In the genomic region with DNA sequence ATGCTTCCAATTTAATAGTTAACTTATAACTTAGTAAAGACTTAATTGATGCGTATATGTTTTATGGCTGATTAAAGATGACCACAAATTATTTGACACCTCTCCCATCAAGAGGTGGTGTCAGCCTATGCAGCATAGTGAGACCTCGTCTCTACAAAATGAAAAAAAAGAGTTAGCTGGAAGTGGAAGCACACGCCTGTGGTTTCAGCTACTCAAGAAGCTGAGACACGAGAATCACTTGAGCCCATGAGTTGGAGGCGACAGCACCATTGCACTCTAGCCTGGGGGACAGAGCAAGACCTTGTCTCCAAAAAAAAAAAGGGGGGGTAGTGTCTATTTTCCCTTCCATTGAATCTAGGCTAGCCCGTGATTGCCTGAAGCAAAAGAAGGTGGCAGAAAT, we compare ENCODE assay signal across 37 cellular contexts.
"Had no signal": no experiment of that assay in that cellular context is flagged by ENCODE, and none has a peak within 500 bp of the region (broad histone marks: within the 10 kb centered on the region; RNA-seq: fewer than 3 reads in every experiment).

No MANE protein-coding gene starts in this region.

- H3K27ac Mint-ChIP-seq: activated naive CD4-positive, alpha-beta T cell treated with anti-CD3 and anti-CD28 coated beads for 36 hours; activated naive CD4-positive, alpha-beta T cell treated with anti-CD3 and anti-CD28 coated beads, Interleukin-2, amount 10 ng/mL, durations not matched to agents 7 days and 5 days; activated naive CD4-positive, alpha-beta T cell treated with anti-CD3 and anti-CD28 coated beads, Interleukin-2, amount 50 U/mL, for 24 hours; activated naive CD4-positive, alpha-beta T cell treated with anti-CD3 and anti-CD28 coated beads, Interleukin-2, amount 50 U/mL, for 72 hours; activated naive CD8-positive, alpha-beta T cell; activated naive CD8-positive, alpha-beta T cell treated with anti-CD3 and anti-CD28 coated beads for 36 hours; activated naive CD8-positive, alpha-beta T cell treated with anti-CD3 and anti-CD28 coated beads, Interleukin-2, amount 10 ng/mL, durations not matched to agents 7 days and 5 days; activated naive CD8-positive, alpha-beta T cell treated with anti-CD3 and anti-CD28 coated beads, Interleukin-2, amount 50 U/mL, for 24 hours; activated T-cell treated with anti-CD3 and anti-CD28 coated beads, Interleukin-2, amount 50 U/mL, for 72 hours; activated T-helper 1 cell treated with anti-CD3 and anti-CD28 coated beads, Interleukin-12 subunit alpha, Interleukin-12 subunit beta, Interleukin-2, Interleukin-4 antibody, amounts not matched to agents 30 ng/mL and 10 ng/mL and 1 ng/mL, durations not matched to agents 14 hours and 24 hours and 36 hours; activated T-helper 2 cell treated with anti-CD3 and anti-CD28 coated beads, Interferon-gamma antibody, Interleukin-2, Interleukin-4, amounts not matched to agents 10 μg/mL and 5 μg/mL and 100 μg/mL, durations not matched to agents 14 hours and 24 hours and 36 hours; brain had no signal

- H3K4me1 Mint-ChIP-seq: activated naive CD4-positive, alpha-beta T cell treated with anti-CD3 and anti-CD28 coated beads, Interleukin-2, amount 50 U/mL, for 24 hours; activated naive CD8-positive, alpha-beta T cell treated with anti-CD3 and anti-CD28 coated beads, Interleukin-2, amount 10 ng/mL, durations not matched to agents 7 days and 5 days; activated naive CD8-positive, alpha-beta T cell treated with anti-CD3 and anti-CD28 coated beads, Interleukin-2, amount 50 U/mL, for 24 hours; brain; central memory CD8-positive, alpha-beta T cell had no signal

- H3K4me3 Mint-ChIP-seq: activated naive CD4-positive, alpha-beta T cell treated with anti-CD3 and anti-CD28 coated beads for 36 hours; activated naive CD4-positive, alpha-beta T cell treated with anti-CD3 and anti-CD28 coated beads, Interleukin-2, amount 10 ng/mL, durations not matched to agents 7 days and 5 days; activated naive CD4-positive, alpha-beta T cell treated with anti-CD3 and anti-CD28 coated beads, Interleukin-2, amount 50 U/mL, for 24 hours; activated naive CD8-positive, alpha-beta T cell; activated naive CD8-positive, alpha-beta T cell treated with anti-CD3 and anti-CD28 coated beads for 36 hours; activated naive CD8-positive, alpha-beta T cell treated with anti-CD3 and anti-CD28 coated beads, Interleukin-2, amount 10 ng/mL, durations not matched to agents 7 days and 5 days; activated naive CD8-positive, alpha-beta T cell treated with anti-CD3 and anti-CD28 coated beads, Interleukin-2, amount 50 U/mL, for 24 hours; activated T-cell treated with anti-CD3 and anti-CD28 coated beads, Interleukin-2, amount 50 U/mL, for 24 hours; activated T-helper 1 cell treated with anti-CD3 and anti-CD28 coated beads, Interleukin-12 subunit alpha, Interleukin-12 subunit beta, Interleukin-2, Interleukin-4 antibody, amounts not matched to agents 30 ng/mL and 10 ng/mL and 1 ng/mL, durations not matched to agents 14 hours and 24 hours and 36 hours; brain; central memory CD8-positive, alpha-beta T cell had no signal

- H3K27me3 ChIP-seq: adrenal gland, ascending aorta, body of pancreas, brain microvascular endothelial cell, breast epithelium, cardiac muscle cell had no signal

- H3K27ac ChIP-seq: adrenal gland, ascending aorta, body of pancreas, brain microvascular endothelial cell, breast epithelium, cardiac muscle cell had no signal

- H3K27me3 Mint-ChIP-seq: activated naive CD4-positive, alpha-beta T cell treated with anti-CD3 and anti-CD28 coated beads, Interleukin-2, amount 10 ng/mL, durations not matched to agents 7 days and 5 days; activated naive CD4-positive, alpha-beta T cell treated with anti-CD3 and anti-CD28 coated beads, Interleukin-2, amount 50 U/mL, for 24 hours; activated naive CD8-positive, alpha-beta T cell; activated naive CD8-positive, alpha-beta T cell treated with anti-CD3 and anti-CD28 coated beads for 36 hours; activated naive CD8-positive, alpha-beta T cell treated with anti-CD3 and anti-CD28 coated beads, Interleukin-2, amount 10 ng/mL, durations not matched to agents 7 days and 5 days; activated naive CD8-positive, alpha-beta T cell treated with anti-CD3 and anti-CD28 coated beads, Interleukin-2, amount 50 U/mL, for 24 hours; activated T-cell treated with anti-CD3 and anti-CD28 coated beads, Interleukin-2, amount 50 U/mL, for 24 hours; activated T-helper 17 cell treated with anti-CD3 and anti-CD28 coated beads, Interleukin-2, amount 50 U/mL, for 72 hours; brain; central memory CD8-positive, alpha-beta T cell had no signal

- ATAC-seq: activated naive CD4-positive, alpha-beta T cell treated with anti-CD3 and anti-CD28 coated beads, Interleukin-2, amount 50 U/mL, for 72 hours; activated naive CD8-positive, alpha-beta T cell treated with anti-CD3 and anti-CD28 coated beads, Interleukin-2, amount 50 U/mL, for 24 hours; activated T-cell treated with anti-CD3 and anti-CD28 coated beads, Interleukin-2, amount 50 U/mL, for 4 hours; activated T-cell treated with anti-CD3 and anti-CD28 coated beads, Interleukin-2, amount 50 U/mL, for 72 hours; body of pancreas had no signal

- H3K36me3 Mint-ChIP-seq: activated naive CD4-positive, alpha-beta T cell treated with anti-CD3 and anti-CD28 coated beads, Interleukin-2, amount 10 ng/mL, durations not matched to agents 7 days and 5 days; activated naive CD4-positive, alpha-beta T cell treated with anti-CD3 and anti-CD28 coated beads, Interleukin-2, amount 50 U/mL, for 24 hours; activated naive CD4-positive, alpha-beta T cell treated with anti-CD3 and anti-CD28 coated beads, Interleukin-2, amount 50 U/mL, for 72 hours; activated naive CD8-positive, alpha-beta T cell treated with anti-CD3 and anti-CD28 coated beads for 36 hours; activated naive CD8-positive, alpha-beta T cell treated with anti-CD3 and anti-CD28 coated beads, Interleukin-2, amount 10 ng/mL, durations not matched to agents 7 days and 5 days had no signal

- H3K9me3 ChIP-seq: adrenal gland, ascending aorta, body of pancreas, breast epithelium had no signal

- DNase-seq: activated effector memory CD4-positive, alpha-beta T cell treated with anti-CD3 and anti-CD28 coated beads, Interleukin-2, amount 50 U/mL, for 16 hours; activated effector memory CD4-positive, alpha-beta T cell treated with Interleukin-2 at 50 U/mL for 16 hours; activated gamma-delta T cell; activated gamma-delta T cell treated with Interleukin-2 at 50 U/mL for 16 hours; activated naive CD4-positive, alpha-beta T cell; activated naive CD4-positive, alpha-beta T cell treated with anti-CD3 and anti-CD28 coated beads for 36 hours; activated naive CD4-positive, alpha-beta T cell treated with anti-CD3 and anti-CD28 coated beads, Interleukin-2, amount 10 ng/mL, durations not matched to agents 7 days and 5 days; activated naive CD4-positive, alpha-beta T cell treated with anti-CD3 and anti-CD28 coated beads, Interleukin-2, amount 50 U/mL, for 16 hours; activated naive CD4-positive, alpha-beta T cell treated with Interleukin-2 at 50 U/mL for 16 hours; activated naive CD8-positive, alpha-beta T cell treated with anti-CD3 and anti-CD28 coated beads for 36 hours; activated naive CD8-positive, alpha-beta T cell treated with anti-CD3 and anti-CD28 coated beads, Interleukin-2, amount 10 ng/mL, durations not matched to agents 7 days and 5 days; activated naive CD8-positive, alpha-beta T cell treated with anti-CD3 and anti-CD28 coated beads, Interleukin-2, amount 50 U/mL, for 24 hours; activated T-cell treated with anti-CD3 and anti-CD28 coated beads, Interleukin-2, amount 50 U/mL, for 24 hours; activated T-cell treated with anti-CD3 and anti-CD28 coated beads, Interleukin-2, amount 50 U/mL, for 4 hours; activated T-cell treated with anti-CD3 and anti-CD28 coated beads, Interleukin-2, amount 50 U/mL, for 48 hours; activated T-cell treated with anti-CD3 and anti-CD28 coated beads, Interleukin-2, amount 50 U/mL, for 72 hours; adrenal gland; amniotic stem cell; amygdala; anterior cingulate cortex; aorta; body of pancreas; brain microvascular endothelial cell; caudate nucleus; central memory CD4-positive, alpha-beta T cell; cerebellar nuclear complex had no signal

- H3K4me3 ChIP-seq: adrenal gland, ascending aorta, body of pancreas, breast epithelium, cardiac muscle cell had no signal

- H3K36me3 ChIP-seq: adrenal gland, ascending aorta, brain microvascular endothelial cell, breast epithelium, cardiac muscle cell had no signal

- H3K9me3 Mint-ChIP-seq: activated naive CD4-positive, alpha-beta T cell treated with anti-CD3 and anti-CD28 coated beads for 36 hours; activated naive CD4-positive, alpha-beta T cell treated with anti-CD3 and anti-CD28 coated beads, Interleukin-2, amount 10 ng/mL, durations not matched to agents 7 days and 5 days; activated naive CD4-positive, alpha-beta T cell treated with anti-CD3 and anti-CD28 coated beads, Interleukin-2, amount 50 U/mL, for 24 hours; activated naive CD4-positive, alpha-beta T cell treated with anti-CD3 and anti-CD28 coated beads, Interleukin-2, amount 50 U/mL, for 72 hours; activated naive CD8-positive, alpha-beta T cell treated with anti-CD3 and anti-CD28 coated beads for 36 hours; activated naive CD8-positive, alpha-beta T cell treated with anti-CD3 and anti-CD28 coated beads, Interleukin-2, amount 50 U/mL, for 24 hours; activated T-cell treated with anti-CD3 and anti-CD28 coated beads, Interleukin-2, amount 50 U/mL, for 24 hours; activated T-cell treated with anti-CD3 and anti-CD28 coated beads, Interleukin-2, amount 50 U/mL, for 4 hours; activated T-cell treated with anti-CD3 and anti-CD28 coated beads, Interleukin-2, amount 50 U/mL, for 72 hours; activated T-helper 1 cell treated with anti-CD3 and anti-CD28 coated beads, Interleukin-12 subunit alpha, Interleukin-12 subunit beta, Interleukin-2, Interleukin-4 antibody, amounts not matched to agents 30 ng/mL and 10 ng/mL and 1 ng/mL, durations not matched to agents 14 hours and 24 hours and 36 hours; activated T-helper 17 cell treated with anti-CD3 and anti-CD28 coated beads, Interleukin-2, amount 50 U/mL, for 72 hours; activated T-helper 2 cell treated with anti-CD3 and anti-CD28 coated beads, Interferon-gamma antibody, Interleukin-2, Interleukin-4, amounts not matched to agents 10 μg/mL and 5 μg/mL and 100 μg/mL, durations not matched to agents 14 hours and 24 hours and 36 hours; brain; central memory CD8-positive, alpha-beta T cell had no signal

- H3K4me1 ChIP-seq: adrenal gland, ascending aorta, body of pancreas, breast epithelium had no signal
